ENCODE assay signal across 17 cellular contexts in the genomic region with DNA sequence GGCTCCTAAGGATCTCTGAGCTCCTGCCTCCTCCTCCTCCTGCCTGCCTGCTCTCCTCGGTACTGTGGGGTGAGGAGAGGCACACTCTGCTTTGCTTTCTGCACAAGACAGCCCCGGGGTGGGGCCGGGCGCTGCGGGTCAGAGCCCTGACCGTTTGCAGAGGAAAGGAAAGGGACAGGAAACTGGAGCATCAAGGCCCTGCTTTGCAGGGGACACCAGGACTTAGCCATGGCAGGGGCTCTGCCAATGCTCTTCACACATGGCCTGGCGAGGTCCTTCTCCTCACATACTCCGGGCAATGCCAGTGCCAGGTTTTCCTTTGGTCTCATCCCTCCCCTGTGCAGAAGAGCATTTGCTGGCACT. TPM values are rescaled to one million over a fixed set of nuclear protein-coding genes. Genes with fewer than 3 reads are reported as not detected.
DNase-seq lines count a peak whose midpoint lies in the region; ATAC-seq, FAIRE-seq and TF ChIP-seq lines count a peak whose summit lies in the region.
"Had no signal": no experiment of that assay in that cellular context is flagged by ENCODE, and none has a peak within 500 bp of the region (broad histone marks: within the 10 kb centered on the region; RNA-seq: fewer than 3 reads in every experiment).

No MANE protein-coding gene starts in this region.

- no peak overlapping the region for H3K27ac Mint-ChIP-seq in activated naive CD4-positive, alpha-beta T cell treated with anti-CD3 and anti-CD28 coated beads, Interleukin-2, amount 10 ng/mL, durations not matched to agents 7 days and 5 days

- no peak for TF ChIP-seq RAD21 in neural cell (conservative IDR thresholded peaks at IDR 0.05)

- H3K4me1 Mint-ChIP-seq in activated naive CD4-positive, alpha-beta T cell treated with anti-CD3 and anti-CD28 coated beads, Interleukin-2, amount 10 ng/mL, durations not matched to agents 7 days and 5 days, result no peaks in the 10 kb centered on the region

- H3K4me2 ChIP-seq in neural cell (ENCODE audit: low read length), result peak overlapping the region; percentile 10

- H3K4me1 ChIP-seq in aorta (ENCODE audit: control insufficient read depth in 1 of 2, insufficient read depth in 2 of 2, low read length in 2 of 2), result no peaks in the 10 kb centered on the region

- peak overlapping the region; percentile 42 for H3K27ac ChIP-seq in neural cell (ENCODE audit: low read length)
- H3K27ac ChIP-seq in aorta (ENCODE audit: low read depth in 1 of 2, low read length in 2 of 2), result no peak overlapping the region
- H3K27ac ChIP-seq: C4-2B had no signal

- FAIRE-seq in HTR-8/SVneo (lab: Jason Lieb, UNC), result no peak
- FAIRE-seq: H1 had no signal

- DNase-seq in activated naive CD4-positive, alpha-beta T cell treated with anti-CD3 and anti-CD28 coated beads, Interleukin-2, amount 50 U/mL, for 16 hours, result peak; percentile 6
- DNase-seq in activated naive CD4-positive, alpha-beta T cell treated with anti-CD3 and anti-CD28 coated beads, Interleukin-2, amount 10 ng/mL, durations not matched to agents 7 days and 5 days, result no peak
- DNase-seq in cerebellar cortex (ENCODE audit: low spot score) (peak; percentile 72), aorta (peak; percentile 21 to 55), HTR-8/SVneo (ENCODE audit: insufficient read length, low spot score) (no peak)
- DNase-seq: DMS 273 treated with DMSO at 0.1 percent for 48 hours, NCI-H1048, NCI-H1694, NCI-H2107, NCI-H446, PC-3 had no signal

- H3K9me3 ChIP-seq in neural cell (ENCODE audit: low read length), result no peaks in the 10 kb centered on the region
- H3K9me3 ChIP-seq in aorta (ENCODE audit: control insufficient read depth, low read length), result no peaks in the 10 kb centered on the region

- CTCF ChIA-PET in activated naive CD4-positive, alpha-beta T cell treated with anti-CD3 and anti-CD28 coated beads, Interleukin-2, amount 10 ng/mL, durations not matched to agents 7 days and 5 days (lab: Charles Lee), result no interaction called here

- H3K36me3 ChIP-seq in neural cell (ENCODE audit: insufficient read depth, low read length), result no peaks in the 10 kb centered on the region
- H3K36me3 ChIP-seq in aorta (ENCODE audit: control insufficient read depth in 1 of 2, insufficient read depth in 2 of 2, low read length in 1 of 2), result no peaks in the 10 kb centered on the region

- peak overlapping the region; percentile 55 for H3K9ac ChIP-seq in neural cell (ENCODE audit: low read length)

- no peak for TF ChIP-seq CTCF in neural cell (IDR thresholded peaks at IDR 0.05; ENCODE audit: poor library complexity, severe bottlenecking)

- no peaks in the 10 kb centered on the region for H3F3A ChIP-seq in neural cell (ENCODE audit: insufficient read depth, low read length, poor library complexity, severe bottlenecking)

- H3K9me2 ChIP-seq in neural cell (ENCODE audit: insufficient read depth, low read length), result no peaks in the 10 kb centered on the region

- 30 to 37% methylated on average over 7 to 8 of the region's 8 CpGs for WGBS in aorta, 2 donors

- TF ChIP-seq EP300 in neural cell (conservative IDR thresholded peaks at IDR 0.05; ENCODE audit: poor library complexity, severe bottlenecking), result no peak

- no peak overlapping the region for H3K4me3 Mint-ChIP-seq in activated naive CD4-positive, alpha-beta T cell treated with anti-CD3 and anti-CD28 coated beads, Interleukin-2, amount 10 ng/mL, durations not matched to agents 7 days and 5 days

- peak overlapping the region; percentile 65 for H2AFZ ChIP-seq in neural cell (ENCODE audit: low read depth, low read length)

- peak overlapping the region; percentile 38 for H3K4me3 ChIP-seq in neural cell (ENCODE audit: low read length)
- no peak overlapping the region for H3K4me3 ChIP-seq in aorta (ENCODE audit: low read length in 2 of 2)

- no peaks in the 10 kb centered on the region for H4K20me1 ChIP-seq in neural cell (ENCODE audit: insufficient read depth)

- no peak for ATAC-seq in aorta (ENCODE audit: low FRiP score)
- ATAC-seq in HG03571 (IDR thresholded peaks at IDR 0.05; ENCODE audit: unreplicated experiment), result no peak
- ATAC-seq in HG02884 (IDR thresholded peaks at IDR 0.05; ENCODE audit: unreplicated experiment), result no peak
- ATAC-seq: PC-3 had no signal

- no peaks in the 10 kb centered on the region for H3K79me2 ChIP-seq in neural cell (replicated peaks; ENCODE audit: insufficient read depth, low read length)

- peaks cover 32% of the 10 kb centered on the region for H3K27me3 Mint-ChIP-seq in activated naive CD4-positive, alpha-beta T cell treated with anti-CD3 and anti-CD28 coated beads, Interleukin-2, amount 10 ng/mL, durations not matched to agents 7 days and 5 days

- intact Hi-C loops in aorta (cut with DNase I), result no loop called here

- no peaks in the 10 kb centered on the region for H3K36me3 Mint-ChIP-seq in activated naive CD4-positive, alpha-beta T cell treated with anti-CD3 and anti-CD28 coated beads, Interleukin-2, amount 10 ng/mL, durations not matched to agents 7 days and 5 days

- H3K9me3 Mint-ChIP-seq in activated naive CD4-positive, alpha-beta T cell treated with anti-CD3 and anti-CD28 coated beads, Interleukin-2, amount 10 ng/mL, durations not matched to agents 7 days and 5 days, result no peaks in the 10 kb centered on the region

- H3K27me3 ChIP-seq in neural cell (ENCODE audit: insufficient read depth, low read depth, low read length) (no peaks in the 10 kb centered on the region), aorta (ENCODE audit: control insufficient read depth in 1 of 2, insufficient read depth in 2 of 2, low read length in 1 of 2) (no peaks in the 10 kb centered on the region)

TF ChIP-seq in neural cell, 6 proteins besides CTCF, POLR2A, EP300 and RAD21:
- TF ChIP-seq POLR2AphosphoS5 (IDR thresholded peaks at IDR 0.05), result no peak
- no peak for TF ChIP-seq SMC3 (conservative IDR thresholded peaks at IDR 0.05; ENCODE audit: poor library complexity)
- TF ChIP-seq, protein P1, sequence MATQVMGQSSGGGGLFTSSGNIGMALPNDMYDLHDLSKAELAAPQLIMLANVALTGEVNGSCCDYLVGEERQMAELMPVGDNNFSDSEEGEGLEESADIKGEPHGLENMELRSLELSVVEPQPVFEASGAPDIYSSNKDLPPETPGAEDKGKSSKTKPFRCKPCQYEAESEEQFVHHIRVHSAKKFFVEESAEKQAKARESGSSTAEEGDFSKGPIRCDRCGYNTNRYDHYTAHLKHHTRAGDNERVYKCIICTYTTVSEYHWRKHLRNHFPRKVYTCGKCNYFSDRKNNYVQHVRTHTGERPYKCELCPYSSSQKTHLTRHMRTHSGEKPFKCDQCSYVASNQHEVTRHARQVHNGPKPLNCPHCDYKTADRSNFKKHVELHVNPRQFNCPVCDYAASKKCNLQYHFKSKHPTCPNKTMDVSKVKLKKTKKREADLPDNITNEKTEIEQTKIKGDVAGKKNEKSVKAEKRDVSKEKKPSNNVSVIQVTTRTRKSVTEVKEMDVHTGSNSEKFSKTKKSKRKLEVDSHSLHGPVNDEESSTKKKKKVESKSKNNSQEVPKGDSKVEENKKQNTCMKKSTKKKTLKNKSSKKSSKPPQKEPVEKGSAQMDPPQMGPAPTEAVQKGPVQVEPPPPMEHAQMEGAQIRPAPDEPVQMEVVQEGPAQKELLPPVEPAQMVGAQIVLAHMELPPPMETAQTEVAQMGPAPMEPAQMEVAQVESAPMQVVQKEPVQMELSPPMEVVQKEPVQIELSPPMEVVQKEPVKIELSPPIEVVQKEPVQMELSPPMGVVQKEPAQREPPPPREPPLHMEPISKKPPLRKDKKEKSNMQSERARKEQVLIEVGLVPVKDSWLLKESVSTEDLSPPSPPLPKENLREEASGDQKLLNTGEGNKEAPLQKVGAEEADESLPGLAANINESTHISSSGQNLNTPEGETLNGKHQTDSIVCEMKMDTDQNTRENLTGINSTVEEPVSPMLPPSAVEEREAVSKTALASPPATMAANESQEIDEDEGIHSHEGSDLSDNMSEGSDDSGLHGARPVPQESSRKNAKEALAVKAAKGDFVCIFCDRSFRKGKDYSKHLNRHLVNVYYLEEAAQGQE (IDR thresholded peaks at IDR 0.05; ENCODE audit: borderline replicate concordance), result no peak
- TF ChIP-seq MXI1 (conservative IDR thresholded peaks at IDR 0.05; ENCODE audit: poor library complexity, severe bottlenecking), result no peak

RNA-seq across cellular contexts. Expression of a gene that starts 23.7 kb away (rescaled TPM):
- polyA plus RNA-seq in neural cell (4.8 TPM in 2 replicates), aorta (under 1 TPM; 0.13 to 0.15 TPM)
- polyA minus RNA-seq in neural cell, result 12.8 and 14.1 TPM in 2 replicates
- total RNA-seq in aorta, result 10 to 100 TPM; 16.3 to 35.3 TPM
- total RNA-seq: MCF 10A had no signal

Comparison
In these comparisons a context has a peak if more than half of its experiments do, and no peak if none do; other contexts are left out.
1. DNase-seq: peak in activated naive CD4-positive, alpha-beta T cell treated with anti-CD3 and anti-CD28 coated beads, Interleukin-2, amount 50 U/mL, for 16 hours (single experiment), cerebellar cortex (single experiment) and aorta (2 of 2); none in activated naive CD4-positive, alpha-beta T cell treated with anti-CD3 and anti-CD28 coated beads, Interleukin-2, amount 10 ng/mL, durations not matched to agents 7 days and 5 days (single experiment) and HTR-8/SVneo (single experiment).